ENCODE assay signal across 12 cellular contexts in genomic region chr17:42131232-42131631, GRCh38. TPM values are rescaled to one million over a fixed set of nuclear protein-coding genes. Genes with fewer than 3 reads are reported as not detected.
A peak's percentile ranks its signal among the peaks of the same experiment; 100 is the strongest.
DNase-seq lines count a peak whose midpoint lies in the region; ATAC-seq and TF ChIP-seq lines count a peak whose summit lies in the region.
"Had no signal": no experiment of that assay in that cellular context is flagged by ENCODE, and none has a peak within 500 bp of the region (broad histone marks: within the 10 kb centered on the region; RNA-seq: fewer than 3 reads in every experiment).

No MANE protein-coding gene starts in this region.

- peak overlapping the region in 3 of 4 donors; percentile 49 to 81 (median 64) for H3K27ac ChIP-seq in gastroesophageal sphincter
- H3K27ac ChIP-seq in WERI-Rb-1 = no peak overlapping the region
- H3K27ac ChIP-seq: foreskin keratinocyte, SJCRH30 had no signal

- POLR2A ChIA-PET in activated CD4-positive, alpha-beta T cell treated with anti-CD3 and anti-CD28 coated beads for 36 hours (lab: Charles Lee) = no interaction called here

- H3K36me3 ChIP-seq in gastroesophageal sphincter = peaks cover 0 to 58% of the 10 kb centered on the region in 2 donors
- peaks cover 59% of the 10 kb centered on the region for H3K36me3 ChIP-seq in WERI-Rb-1

- H3K9me3 ChIP-seq in T-helper 17 cell (ENCODE audit: control insufficient read depth, low read length, poor library complexity, severe bottlenecking) (no peaks in the 10 kb centered on the region), gastroesophageal sphincter (no peaks in the 10 kb centered on the region), WERI-Rb-1 (ENCODE audit: severe bottlenecking) (no peaks in the 10 kb centered on the region)
- H3K9me3 ChIP-seq: SJCRH30 had no signal

- H3K27me3 Mint-ChIP-seq in activated CD4-positive, alpha-beta T cell treated with anti-CD3 and anti-CD28 coated beads for 36 hours = no peaks in the 10 kb centered on the region
- no peaks in the 10 kb centered on the region for H3K27me3 Mint-ChIP-seq in T-helper 17 cell
- no peaks in the 10 kb centered on the region for H3K27me3 Mint-ChIP-seq in stimulated activated memory B cell treated with anti-CD40 and anti-IgM and Interleukin-4, amounts not matched to agents 10 μg/mL and 1 μg/mL and 100 μg/mL, for 72 hours

- peaks cover 41% of the 10 kb centered on the region for H3K4me1 Mint-ChIP-seq in activated CD4-positive, alpha-beta T cell treated with anti-CD3 and anti-CD28 coated beads for 36 hours
- peaks cover 35% of the 10 kb centered on the region for H3K4me1 Mint-ChIP-seq in T-helper 17 cell
- peaks cover 49% of the 10 kb centered on the region for H3K4me1 Mint-ChIP-seq in stimulated activated memory B cell treated with anti-CD40 and anti-IgM and Interleukin-4, amounts not matched to agents 10 μg/mL and 1 μg/mL and 100 μg/mL, for 72 hours

- H3K27ac Mint-ChIP-seq in activated CD4-positive, alpha-beta T cell treated with anti-CD3 and anti-CD28 coated beads for 36 hours = peak overlapping the region; percentile 89
- H3K27ac Mint-ChIP-seq in T-helper 17 cell = peak overlapping the region; percentile 93
- peak overlapping the region; percentile 34 for H3K27ac Mint-ChIP-seq in stimulated activated memory B cell treated with anti-CD40 and anti-IgM and Interleukin-4, amounts not matched to agents 10 μg/mL and 1 μg/mL and 100 μg/mL, for 72 hours

- H3K4me1 ChIP-seq in gastroesophageal sphincter = peaks cover 0 to 79% (median 29%) of the 10 kb centered on the region in 3 donors

- intact Hi-C loops in activated CD4-positive, alpha-beta T cell treated with anti-CD3 and anti-CD28 coated beads for 36 hours (cut with DNase I, micrococcal nuclease) = no loop called here

- peaks cover 34% of the 10 kb centered on the region for H3K36me3 Mint-ChIP-seq in activated CD4-positive, alpha-beta T cell treated with anti-CD3 and anti-CD28 coated beads for 36 hours (ENCODE audit: low read depth)
- H3K36me3 Mint-ChIP-seq in T-helper 17 cell (ENCODE audit: low read depth) = peaks cover 9% of the 10 kb centered on the region
- H3K36me3 Mint-ChIP-seq in stimulated activated memory B cell treated with anti-CD40 and anti-IgM and Interleukin-4, amounts not matched to agents 10 μg/mL and 1 μg/mL and 100 μg/mL, for 72 hours = peaks cover 61% of the 10 kb centered on the region

- H3K4me3 ChIP-seq in gastroesophageal sphincter = no peak overlapping the region
- no peak overlapping the region for H3K4me3 ChIP-seq in WERI-Rb-1 (ENCODE audit: low read depth, low read length)
- H3K4me3 ChIP-seq: SJCRH30 had no signal

- WGBS in gastroesophageal sphincter (ENCODE audit: low coverage in 1 of 2), 2 donors = 78 to 100% methylated on average over 2 to 4 of the region's 4 CpGs

- H3K27me3 ChIP-seq in gastroesophageal sphincter (no peaks in the 10 kb centered on the region), WERI-Rb-1 (ENCODE audit: insufficient read depth, low read depth, severe bottlenecking) (no peaks in the 10 kb centered on the region)
- H3K27me3 ChIP-seq: foreskin keratinocyte, SJCRH30 had no signal

- CTCF ChIA-PET in activated CD4-positive, alpha-beta T cell treated with anti-CD3 and anti-CD28 coated beads for 36 hours (lab: Charles Lee) = interaction anchor here (0.6 to 1.9 kb wide), 6 partner anchors 64 to 201 kb away, joined by 3 to 6 read pairs (median 4); partner anchors contain the start of genes NKIRAS2 and ODAD4

- ATAC-seq in activated CD4-positive, alpha-beta T cell treated with anti-CD3 and anti-CD28 coated beads for 36 hours = no peak
- no peak for ATAC-seq in T-helper 17 cell
- no peak for ATAC-seq in gastroesophageal sphincter
- no peak for ATAC-seq in stimulated activated memory B cell treated with anti-CD40 and anti-IgM and Interleukin-4, amounts not matched to agents 10 μg/mL and 1 μg/mL and 100 μg/mL, for 72 hours
- ATAC-seq: foreskin keratinocyte had no signal

- H3K4me3 Mint-ChIP-seq in activated CD4-positive, alpha-beta T cell treated with anti-CD3 and anti-CD28 coated beads for 36 hours = no peak overlapping the region
- no peak overlapping the region for H3K4me3 Mint-ChIP-seq in T-helper 17 cell
- no peak overlapping the region for H3K4me3 Mint-ChIP-seq in stimulated activated memory B cell treated with anti-CD40 and anti-IgM and Interleukin-4, amounts not matched to agents 10 μg/mL and 1 μg/mL and 100 μg/mL, for 72 hours

- TF ChIP-seq CTCF in gastroesophageal sphincter (IDR thresholded peaks at IDR 0.05) (no peak), WERI-Rb-1 (IDR thresholded peaks at IDR 0.05; ENCODE audit: low read depth, low read length) (no peak)

- no peak for TF ChIP-seq EP300 in gastroesophageal sphincter (IDR thresholded peaks at IDR 0.05)

- no peaks in the 10 kb centered on the region for H3K9me3 Mint-ChIP-seq in activated CD4-positive, alpha-beta T cell treated with anti-CD3 and anti-CD28 coated beads for 36 hours (ENCODE audit: low read depth)
- no peaks in the 10 kb centered on the region for H3K9me3 Mint-ChIP-seq in stimulated activated memory B cell treated with anti-CD40 and anti-IgM and Interleukin-4, amounts not matched to agents 10 μg/mL and 1 μg/mL and 100 μg/mL, for 72 hours

- TF ChIP-seq POLR2A in gastroesophageal sphincter (IDR thresholded peaks at IDR 0.05) = no peak

- DNase-seq in activated CD4-positive, alpha-beta T cell treated with anti-CD3 and anti-CD28 coated beads for 36 hours = no peak
- no peak for DNase-seq in activated CD4-positive, alpha-beta T cell treated with anti-CD3 and anti-CD28 coated beads for 1 hour
- DNase-seq in T-helper 17 cell (no peak), WERI-Rb-1 (no peak), H4 (ENCODE audit: low spot score) (no peak), germinal center (ENCODE audit: low spot score) (no peak)
- DNase-seq: central memory CD4-positive, alpha-beta T cell; foreskin keratinocyte; KBM-7; SJCRH30 had no signal

RNA-seq across cellular contexts. Expression of gene HSPB9, which starts 8.6 kb away (rescaled TPM):
- under 1 TPM; 0.09 to 0.11 TPM for total RNA-seq in activated CD4-positive, alpha-beta T cell treated with anti-CD3 and anti-CD28 coated beads for 36 hours
- total RNA-seq in T-helper 17 cell (not detected), gastroesophageal sphincter (not detected)
- not detected in 2 replicates for total RNA-seq in H4 (2014; rRNA removed; shearing (Covaris generic))
- total RNA-seq: foreskin keratinocyte had no signal

RNA-seq across cellular contexts. Expression of gene KAT2A, which starts 10.1 kb away (rescaled TPM):
- total RNA-seq in activated CD4-positive, alpha-beta T cell treated with anti-CD3 and anti-CD28 coated beads for 36 hours = 10 to 100 TPM; 46.2 to 54.8 TPM
- total RNA-seq in T-helper 17 cell = 10 to 100 TPM; 33.3 to 35.5 TPM
- 10 to 100 TPM; 10.3 to 51.2 (median 19.3) TPM for total RNA-seq in gastroesophageal sphincter
- 7.5 and 16.7 TPM in 2 replicates for total RNA-seq in H4 (2014; rRNA removed; shearing (Covaris generic))

RNA-seq across cellular contexts. Expression of gene DHX58, which starts 18.7 kb away (rescaled TPM):
- total RNA-seq in activated CD4-positive, alpha-beta T cell treated with anti-CD3 and anti-CD28 coated beads for 36 hours = 10 to 100 TPM; 23.8 to 31.1 TPM
- total RNA-seq in T-helper 17 cell = 10 to 100 TPM; 16.9 to 24.0 TPM
- total RNA-seq in gastroesophageal sphincter = 10 to 100 TPM; 11.3 to 21.3 (median 13.9) TPM
- total RNA-seq in H4 (2014; rRNA removed; shearing (Covaris generic)) = 7.5 and 7.7 TPM in 2 replicates

RNA-seq across cellular contexts. Expression of gene RAB5C, which starts 23.6 kb away (rescaled TPM):
- total RNA-seq in activated CD4-positive, alpha-beta T cell treated with anti-CD3 and anti-CD28 coated beads for 36 hours = 10 to 100 TPM; 32.0 to 47.3 TPM
- total RNA-seq in T-helper 17 cell (10 to 100 TPM; 74.3 to 97.9 TPM), gastroesophageal sphincter (100 to 1,000 TPM in 3 of 4 donors, 10 to 100 TPM in 1; 91.7 to 122 (median 108) TPM)
- 67.3 and 79.9 TPM in 2 replicates for total RNA-seq in H4 (2014; rRNA removed; shearing (Covaris generic))

RNA-seq across cellular contexts. Expression of gene ZNF385C, which starts 33.0 kb away (rescaled TPM):
- total RNA-seq in activated CD4-positive, alpha-beta T cell treated with anti-CD3 and anti-CD28 coated beads for 36 hours = under 1 TPM; 0.23 to 0.30 TPM
- total RNA-seq in T-helper 17 cell (under 1 TPM; 0.16 to 0.20 TPM), gastroesophageal sphincter (not detected)
- total RNA-seq in H4 (2014; rRNA removed; shearing (Covaris generic)) = 0.04 TPM in 1 of 2 replicates, not detected in the other

Comparison
In these comparisons a context has a peak if more than half of its experiments do, and no peak if none do; other contexts are left out.
1. H3K27ac Mint-ChIP-seq: peak in every context shown above with its lines; median percentile 93 in T-helper 17 cell; 89 in activated CD4-positive, alpha-beta T cell treated with anti-CD3 and anti-CD28 coated beads for 36 hours; 34 in stimulated activated memory B cell treated with anti-CD40 and anti-IgM and Interleukin-4, amounts not matched to agents 10 μg/mL and 1 μg/mL and 100 μg/mL, for 72 hours.